Comparison of ENCODE assay signal across 1 cellular context in the genomic region with DNA sequence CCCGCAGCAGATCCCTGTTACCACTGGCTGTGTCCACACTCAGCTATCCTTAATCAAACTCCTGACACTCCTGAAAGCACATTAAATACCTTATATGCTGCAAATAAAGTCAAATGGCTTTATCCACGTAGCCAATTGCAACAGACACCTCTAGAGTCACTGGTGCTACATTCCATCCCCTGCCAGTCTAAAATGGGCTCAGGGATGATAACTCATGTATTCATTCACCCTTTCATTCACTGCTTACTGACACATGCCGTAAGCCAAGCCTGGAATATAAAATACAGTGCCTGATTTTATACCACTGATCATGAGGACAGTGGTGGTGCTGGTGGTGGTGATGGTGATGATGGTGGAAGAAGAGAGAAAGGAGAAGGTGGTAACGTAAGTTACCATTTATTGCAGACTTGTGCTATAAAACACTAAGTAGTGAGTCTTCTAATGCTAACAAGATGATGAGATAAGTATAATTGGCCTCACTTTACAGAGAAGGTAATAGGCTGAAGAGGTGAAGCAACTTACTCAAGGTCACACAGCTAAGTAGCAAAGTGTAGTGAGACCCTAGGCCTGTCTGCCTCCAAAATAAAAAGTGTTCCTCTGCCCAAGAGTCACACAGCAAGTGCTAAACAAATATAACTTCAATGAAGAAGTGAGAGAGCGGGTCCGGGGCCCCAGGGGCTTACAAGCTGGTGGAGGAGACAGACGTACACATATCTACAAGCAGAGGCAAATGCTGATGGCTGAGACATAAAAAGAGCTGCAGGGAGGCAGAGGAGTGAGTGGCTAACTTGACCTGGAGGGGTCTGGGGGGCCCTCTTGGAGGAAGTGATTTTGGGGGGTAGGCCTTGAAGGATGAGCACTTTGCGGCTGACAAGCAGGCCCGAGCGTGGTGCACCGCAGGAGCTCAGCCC.
TF ChIP-seq lines count a peak whose summit lies in the region.

No MANE protein-coding gene starts in this region.

TF ChIP-seq in H1, 55 proteins besides CTCF, POLR2A, EP300 and RAD21 (continued from another document):
- TF ChIP-seq BRCA1 (IDR thresholded peaks at IDR 0.05; ENCODE audit: low read depth, low read length) (no peak), POLR2AphosphoS5 (IDR thresholded peaks at IDR 0.05; ENCODE audit: low read depth, low read length) (no peak)
